Comparison of ENCODE assay signal across 1 cellular context in the genomic region with DNA sequence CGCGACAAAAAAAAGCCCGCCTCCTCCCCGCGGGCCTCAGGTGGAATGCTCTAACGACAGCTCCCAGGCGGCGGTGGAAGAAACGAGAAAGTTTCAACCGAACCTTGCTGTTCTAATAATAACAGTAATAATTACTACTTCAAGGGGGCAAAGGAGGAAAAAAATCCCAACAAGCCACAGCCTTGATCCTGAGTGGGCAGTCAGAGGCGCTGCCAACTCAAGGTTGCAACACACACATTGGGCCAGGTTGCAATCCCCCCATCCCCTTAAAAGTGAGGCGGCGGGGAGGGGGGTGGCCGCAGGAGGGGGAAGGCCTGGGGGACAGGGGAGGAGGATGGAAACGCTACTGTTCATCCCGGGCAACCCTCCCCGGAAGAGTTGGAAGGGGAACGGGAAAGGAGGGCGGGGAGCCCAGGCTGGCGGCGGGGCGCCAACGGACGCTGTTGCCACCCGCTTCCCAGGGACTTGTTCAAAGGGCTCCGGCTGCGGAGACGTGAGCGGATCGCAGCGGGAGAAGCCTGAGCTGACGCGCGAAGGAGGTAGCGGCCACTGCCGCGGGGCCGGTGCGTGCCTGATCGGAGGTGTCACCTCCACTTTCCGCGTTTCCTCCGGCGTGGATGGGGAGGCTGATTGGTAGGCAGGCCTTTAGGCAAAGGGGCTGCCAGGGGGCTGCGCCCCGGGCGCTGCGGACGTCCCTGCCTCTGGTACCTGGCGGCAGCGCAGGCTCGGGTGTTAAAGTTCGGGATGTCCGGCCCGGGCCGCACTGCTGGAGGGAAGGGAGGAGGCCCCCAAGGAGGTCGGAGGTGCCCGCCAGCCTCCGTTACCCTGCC.
TF ChIP-seq lines count a peak whose summit lies in the region.

No MANE protein-coding gene starts in this region.

TF ChIP-seq in HepG2, 621 proteins besides CTCF, POLR2A, EP300 and RAD21 (continued from another document):
- TF ChIP-seq ZNF275 (CRISPR knock-in tag; IDR thresholded peaks at IDR 0.05; ENCODE audit: borderline replicate concordance) (no peak), ERF (CRISPR knock-in tag; IDR thresholded peaks at IDR 0.05) (0 out of 2 replicates have a peak, but pooled peaks have one; percentile 18), KAT7 (CRISPR knock-in tag; IDR thresholded peaks at IDR 0.05; ENCODE audit: borderline replicate concordance) (no peak), MEIS2 (CRISPR knock-in tag; IDR thresholded peaks at IDR 0.05) (no peak), ZNF264 (CRISPR knock-in tag; IDR thresholded peaks at IDR 0.05) (no peak), ZNF496 (CRISPR knock-in tag; IDR thresholded peaks at IDR 0.05; ENCODE audit: insufficient replicate concordance) (no peak), DRAP1 (CRISPR knock-in tag; IDR thresholded peaks at IDR 0.05) (no peak), BRD4 (CRISPR knock-in tag; IDR thresholded peaks at IDR 0.05) (no peak)
- TF ChIP-seq, protein P1, sequence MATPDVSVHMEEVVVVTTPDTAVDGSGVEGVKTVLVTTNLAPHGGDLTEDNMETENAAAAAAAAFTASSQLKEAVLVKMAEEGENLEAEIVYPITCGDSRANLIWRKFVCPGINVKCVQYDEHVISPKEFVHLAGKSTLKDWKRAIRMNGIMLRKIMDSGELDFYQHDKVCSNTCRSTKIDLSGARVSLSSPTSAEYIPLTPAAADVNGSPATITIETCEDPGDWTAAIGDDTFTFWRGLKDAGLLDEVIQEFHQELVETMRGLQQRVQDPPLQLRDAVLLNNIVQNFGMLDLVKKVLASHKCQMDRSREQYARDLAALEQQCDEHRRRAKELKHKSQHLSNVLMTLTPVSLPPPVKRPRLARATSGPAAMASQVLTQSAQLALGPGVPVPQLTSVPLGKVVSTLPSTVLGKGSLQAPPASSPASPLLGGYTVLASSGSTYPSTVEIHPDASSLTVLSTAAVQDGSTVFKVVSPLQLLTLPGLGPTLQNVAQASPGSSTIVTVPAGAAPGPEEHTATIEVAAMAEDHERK (CRISPR knock-in tag; IDR thresholded peaks at IDR 0.05; ENCODE audit: low read depth): no peak
